ENCODE assay signal across 11 cellular contexts in the genomic region with DNA sequence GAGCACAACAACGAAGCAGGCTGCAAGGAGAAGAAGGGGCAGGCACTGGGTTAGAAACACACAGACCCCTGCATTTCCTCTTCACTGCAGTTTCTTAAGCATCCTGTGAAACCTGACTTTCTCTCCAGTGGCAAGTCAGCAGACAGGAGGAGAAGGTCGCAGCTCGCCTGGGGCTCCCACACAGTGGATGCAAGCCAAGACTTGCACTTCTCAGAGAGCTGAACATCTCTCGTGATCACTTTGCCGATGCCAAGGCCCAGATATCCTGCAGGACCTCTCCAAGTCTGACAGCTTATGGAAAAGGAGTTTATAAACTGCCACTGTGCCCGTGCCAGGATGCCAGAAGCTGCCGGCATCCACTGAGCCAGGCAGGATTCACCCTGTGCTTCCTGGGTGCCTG. TPM values are rescaled to one million over a fixed set of nuclear protein-coding genes. Genes with fewer than 3 reads are reported as not detected.
DNase-seq lines count a peak whose midpoint lies in the region; ATAC-seq and TF ChIP-seq lines count a peak whose summit lies in the region.
"Had no signal": no experiment of that assay in that cellular context is flagged by ENCODE, and none has a peak within 500 bp of the region (broad histone marks: within the 10 kb centered on the region; RNA-seq: fewer than 3 reads in every experiment).

No MANE protein-coding gene starts in this region.

- peak overlapping the region; percentile 46 for H3K4me3 Mint-ChIP-seq in activated CD4-positive, alpha-beta T cell treated with anti-CD3 and anti-CD28 coated beads for 36 hours
- peak overlapping the region; percentile 74 for H3K4me3 Mint-ChIP-seq in activated CD8-positive, alpha-beta T cell treated with anti-CD3 and anti-CD28 coated beads for 36 hours

- DNase-seq in activated CD4-positive, alpha-beta T cell treated with anti-CD3 and anti-CD28 coated beads for 36 hours: no peak
- no peak for DNase-seq in activated CD4-positive, alpha-beta T cell treated with anti-CD3 and anti-CD28 coated beads, Interleukin-2, amount 50 U/mL, for 1 hour
- DNase-seq in activated CD8-positive, alpha-beta T cell treated with anti-CD3 and anti-CD28 coated beads for 36 hours: no peak
- DNase-seq in left lobe of liver (ENCODE audit: low spot score) (no peak), HAP-1 (ENCODE audit: low spot score in 2 of 2) (no peak)
- DNase-seq: NCI-H774 had no signal

- H3K9me3 ChIP-seq in gastroesophageal sphincter: no peaks in the 10 kb centered on the region
- H3K9me3 ChIP-seq in stomach smooth muscle (ENCODE audit: control insufficient read depth in 2 of 2, low read length in 2 of 2): no peaks in the 10 kb centered on the region
- no peaks in the 10 kb centered on the region for H3K9me3 ChIP-seq in HAP-1

- 17 to 24% methylated on average over 2 to 3 of the region's 7 CpGs for WGBS in gastroesophageal sphincter (ENCODE audit: low coverage in 1 of 2), 2 donors

- TF ChIP-seq POLR2A in gastroesophageal sphincter (IDR thresholded peaks at IDR 0.05): no peak

- no peak for TF ChIP-seq EP300 in gastroesophageal sphincter (IDR thresholded peaks at IDR 0.05)

- no peak overlapping the region for H3K4me3 ChIP-seq in gastroesophageal sphincter
- H3K4me3 ChIP-seq in stomach smooth muscle (ENCODE audit: low read length in 2 of 2): peak overlapping the region; percentile 5 to 47
- no peak overlapping the region for H3K4me3 ChIP-seq in HAP-1

- no peaks in the 10 kb centered on the region for H3K9me3 Mint-ChIP-seq in activated CD4-positive, alpha-beta T cell treated with anti-CD3 and anti-CD28 coated beads for 36 hours (ENCODE audit: low read depth)
- H3K9me3 Mint-ChIP-seq in activated CD8-positive, alpha-beta T cell treated with anti-CD3 and anti-CD28 coated beads for 36 hours: no peaks in the 10 kb centered on the region

- POLR2A ChIA-PET in activated CD4-positive, alpha-beta T cell treated with anti-CD3 and anti-CD28 coated beads for 36 hours (lab: Charles Lee): interaction anchor here (0.5 to 0.6 kb wide), 2 partner anchors 118 to 388 kb away, joined by 3 read pairs; no protein-coding TSS in a partner anchor
- POLR2A ChIA-PET in activated CD8-positive, alpha-beta T cell treated with anti-CD3 and anti-CD28 coated beads for 36 hours (lab: Charles Lee): interaction anchor here (0.9 to 1.8 kb wide), 3 partner anchors 8 to 24 kb away, joined by 4 to 8 read pairs (median 7); no protein-coding TSS in a partner anchor

- H3K27me3 Mint-ChIP-seq in activated CD4-positive, alpha-beta T cell treated with anti-CD3 and anti-CD28 coated beads for 36 hours: no peaks in the 10 kb centered on the region
- H3K27me3 Mint-ChIP-seq in activated CD8-positive, alpha-beta T cell treated with anti-CD3 and anti-CD28 coated beads for 36 hours: no peaks in the 10 kb centered on the region

- CTCF ChIA-PET in activated CD4-positive, alpha-beta T cell treated with anti-CD3 and anti-CD28 coated beads for 36 hours (lab: Charles Lee): interaction anchor here (0.6 to 12.6 kb wide), 4 partner anchors 16 to 372 kb away, joined by 3 to 154 read pairs (median 3); no protein-coding TSS in a partner anchor
- CTCF ChIA-PET in activated CD8-positive, alpha-beta T cell treated with anti-CD3 and anti-CD28 coated beads for 36 hours (lab: Charles Lee): interaction anchor here (1.1 to 8.3 kb wide), 6 partner anchors 9 to 24 kb away, joined by 3 to 119 read pairs (median 8); a partner anchor contains a TSS

- H3K4me1 ChIP-seq in gastroesophageal sphincter (peaks cover 0 to 29% (median 10%) of the 10 kb centered on the region in 3 donors), stomach smooth muscle (ENCODE audit: control insufficient read depth, insufficient read depth, low read length) (peaks cover 27% of the 10 kb centered on the region), HAP-1 (peaks cover 3% of the 10 kb centered on the region; the same call in 1 of the 2 replicates)

- ATAC-seq in activated CD4-positive, alpha-beta T cell treated with anti-CD3 and anti-CD28 coated beads for 36 hours: no peak
- ATAC-seq in activated CD8-positive, alpha-beta T cell treated with anti-CD3 and anti-CD28 coated beads for 36 hours: peak; percentile 2
- ATAC-seq in gastroesophageal sphincter (peak; percentile 33), left lobe of liver (no peak), HG02763 (IDR thresholded peaks at IDR 0.05; ENCODE audit: unreplicated experiment) (no peak)
- ATAC-seq: HCT116 had no signal

- peak overlapping the region; percentile 81 for H3K27ac Mint-ChIP-seq in activated CD4-positive, alpha-beta T cell treated with anti-CD3 and anti-CD28 coated beads for 36 hours
- peak overlapping the region; percentile 94 for H3K27ac Mint-ChIP-seq in activated CD8-positive, alpha-beta T cell treated with anti-CD3 and anti-CD28 coated beads for 36 hours

- peaks cover 82% of the 10 kb centered on the region for H3K4me1 Mint-ChIP-seq in activated CD4-positive, alpha-beta T cell treated with anti-CD3 and anti-CD28 coated beads for 36 hours
- H3K4me1 Mint-ChIP-seq in activated CD8-positive, alpha-beta T cell treated with anti-CD3 and anti-CD28 coated beads for 36 hours (ENCODE audit: low read depth): peaks cover 75% of the 10 kb centered on the region

- no peaks in the 10 kb centered on the region for H3K36me3 Mint-ChIP-seq in activated CD4-positive, alpha-beta T cell treated with anti-CD3 and anti-CD28 coated beads for 36 hours (ENCODE audit: low read depth)
- H3K36me3 Mint-ChIP-seq in activated CD8-positive, alpha-beta T cell treated with anti-CD3 and anti-CD28 coated beads for 36 hours (ENCODE audit: low read depth): no peaks in the 10 kb centered on the region

- TF ChIP-seq CTCF in activated CD8-positive, alpha-beta T cell treated with anti-CD3 and anti-CD28 coated beads for 36 hours (IDR thresholded peaks at IDR 0.05): no peak
- no peak for TF ChIP-seq CTCF in gastroesophageal sphincter (IDR thresholded peaks at IDR 0.05)

- H3K36me3 ChIP-seq in gastroesophageal sphincter (no peaks in the 10 kb centered on the region), stomach smooth muscle (ENCODE audit: control insufficient read depth in 2 of 2, insufficient read depth in 2 of 2, low read length in 2 of 2) (no peaks in the 10 kb centered on the region), HAP-1 (replicated peaks) (no peaks in the 10 kb centered on the region)

- in situ Hi-C loops in HAP-1 (cut with MboI; ENCODE audit: low sequenced_read_pairs): no loop called here

- H3K27ac ChIP-seq in gastroesophageal sphincter (peak overlapping the region in 2 of 4 donors; percentile 9 to 24), stomach smooth muscle (ENCODE audit: low read length) (peak overlapping the region; percentile 58)

- intact Hi-C loops in activated CD4-positive, alpha-beta T cell treated with anti-CD3 and anti-CD28 coated beads for 36 hours (cut with DNase I, micrococcal nuclease): loop anchor here in 1 of 2 experiments (5.0 to 10.0 kb wide), 2 partner anchors 186 to 628 kb away; a partner anchor contains a TSS
- intact Hi-C loops in activated CD8-positive, alpha-beta T cell treated with anti-CD3 and anti-CD28 coated beads for 36 hours (cut with micrococcal nuclease): no loop called here

- H3K9ac ChIP-seq in stomach smooth muscle (ENCODE audit: low read length in 2 of 2): peak overlapping the region in 1 of 2 donors; percentile 4

- no peaks in the 10 kb centered on the region for H3K27me3 ChIP-seq in gastroesophageal sphincter
- no peaks in the 10 kb centered on the region for H3K27me3 ChIP-seq in stomach smooth muscle (ENCODE audit: control insufficient read depth in 1 of 2, insufficient read depth in 2 of 2, low read length in 2 of 2)
- peaks cover 2% of the 10 kb centered on the region; the same call in 1 of the 2 replicates for H3K27me3 ChIP-seq in HAP-1 (ENCODE audit: low read depth)

RNA-seq across cellular contexts. Expression of a gene that starts 18.4 kb away (rescaled TPM):
- total RNA-seq in activated CD4-positive, alpha-beta T cell treated with anti-CD3 and anti-CD28 coated beads for 36 hours: under 1 TPM; 0.18 to 0.33 TPM
- under 1 TPM; 0.18 to 0.32 TPM for total RNA-seq in activated CD8-positive, alpha-beta T cell treated with anti-CD3 and anti-CD28 coated beads for 36 hours
- total RNA-seq in gastroesophageal sphincter (under 1 TPM in 2 of 4 donors, not detected in 2; 0.13 to 0.15 TPM), left lobe of liver (0.48 TPM)
- total RNA-seq: renal cortical epithelial cell had no signal

RNA-seq across cellular contexts. Expression of a gene that starts 22.6 kb away (rescaled TPM):
- 1 to 10 TPM; 4.9 to 5.3 TPM for total RNA-seq in activated CD4-positive, alpha-beta T cell treated with anti-CD3 and anti-CD28 coated beads for 36 hours
- 1 to 10 TPM; 6.6 to 6.7 TPM for total RNA-seq in activated CD8-positive, alpha-beta T cell treated with anti-CD3 and anti-CD28 coated beads for 36 hours
- total RNA-seq in gastroesophageal sphincter: 10 to 100 TPM in 3 of 4 donors, 1 to 10 TPM in 1; 9.2 to 23.3 (median 19.2) TPM
- total RNA-seq in left lobe of liver: 14.8 TPM

RNA-seq across cellular contexts. Expression of a gene that starts 35.2 kb away (rescaled TPM):
- total RNA-seq in activated CD4-positive, alpha-beta T cell treated with anti-CD3 and anti-CD28 coated beads for 36 hours: not detected
- under 1 TPM; 0.45 to 0.72 TPM for total RNA-seq in activated CD8-positive, alpha-beta T cell treated with anti-CD3 and anti-CD28 coated beads for 36 hours
- total RNA-seq in gastroesophageal sphincter: not detected
- not detected for total RNA-seq in left lobe of liver
- total RNA-seq: renal cortical epithelial cell had no signal

Comparison
In these comparisons a context has a peak if more than half of its experiments do, and no peak if none do; other contexts are left out.
1. ATAC-seq: peak in activated CD8-positive, alpha-beta T cell treated with anti-CD3 and anti-CD28 coated beads for 36 hours (single experiment) and gastroesophageal sphincter (single experiment); none in activated CD4-positive, alpha-beta T cell treated with anti-CD3 and anti-CD28 coated beads for 36 hours (single experiment), left lobe of liver (single experiment) and HG02763 (single experiment).
2. H3K4me3 ChIP-seq: peak in stomach smooth muscle (2 of 2); none in gastroesophageal sphincter (0 of 2) and HAP-1 (single experiment).